8 cellular contexts compared by ENCODE assay signal in genomic region chr3:132535575-132536441, GRCh38.
DNase-seq lines count a peak whose midpoint lies in the region; ATAC-seq, FAIRE-seq and TF ChIP-seq lines count a peak whose summit lies in the region.

No MANE protein-coding gene starts in this region.

- H3K9me3 Mint-ChIP-seq in CD4-positive, alpha-beta memory T cell: peaks cover 0 to 4% (median 0%) of the 10 kb centered on the region in 8 donors

- H3K9ac ChIP-seq in colonic mucosa (ENCODE audit: low read depth in 2 of 2, low read length in 2 of 2) (no peak overlapping the region), liver (ENCODE audit: low read depth in 1 of 2, low read length in 2 of 2) (no peak overlapping the region)

- H3K36me3 Mint-ChIP-seq in CD4-positive, alpha-beta memory T cell: peaks cover 42 to 76% of the 10 kb centered on the region in 2 donors

- TF ChIP-seq CTCF in colonic mucosa (IDR thresholded peaks at IDR 0.05) (peak; percentile 63), liver (IDR thresholded peaks at IDR 0.05; ENCODE audit: low read depth, low read length, missing input control) (peak; percentile 59)

- no peak overlapping the region for H3K27ac ChIP-seq in CD4-positive, alpha-beta memory T cell (ENCODE audit: low read depth, low read length)
- H3K27ac ChIP-seq in colonic mucosa (no peak overlapping the region), liver (ENCODE audit: low read depth in 1 of 2, low read length in 2 of 2) (no peak overlapping the region)

- TF ChIP-seq POLR2A in H54 (IDR thresholded peaks at IDR 0.05; ENCODE audit: low read depth, low read length): no peak

- H3K27ac Mint-ChIP-seq in CD4-positive, alpha-beta memory T cell: peak overlapping the region in 2 of 7 donors; percentile 7 to 39

- CTCF ChIA-PET in CD4-positive, alpha-beta memory T cell (lab: Charles Lee; ENCODE audit: partially characterized antibody): interaction anchor here (0.7 to 8.5 kb wide), 31 partner anchors 9 to 184 kb away, joined by 3 to 90 read pairs (median 4); no protein-coding TSS in a partner anchor

- no peaks in the 10 kb centered on the region for H3K27me3 ChIP-seq in CD4-positive, alpha-beta memory T cell (ENCODE audit: insufficient read depth, low read length)
- H3K27me3 ChIP-seq in colonic mucosa (no peaks in the 10 kb centered on the region), liver (ENCODE audit: control insufficient read depth in 4 of 4, insufficient read depth in 4 of 4, low read length in 3 of 4) (no peaks in the 10 kb centered on the region)

- H3K36me3 ChIP-seq in CD4-positive, alpha-beta memory T cell (ENCODE audit: insufficient read depth, low read length): peaks cover 18% of the 10 kb centered on the region
- peaks cover 3% of the 10 kb centered on the region for H3K36me3 ChIP-seq in colonic mucosa
- H3K36me3 ChIP-seq in liver (ENCODE audit: control insufficient read depth in 4 of 4, insufficient read depth in 3 of 4, low read depth in 1 of 4, low read length in 3 of 4): peaks cover 4 to 26% (median 12%) of the 10 kb centered on the region in 4 donors

- ATAC-seq in activated CD4-positive, CD25-positive, alpha-beta regulatory T cell treated with anti-CD3 and anti-CD28 coated beads, Interleukin-2, amount 50 U/mL, for 24 hours: peak; percentile 41 to 67
- ATAC-seq in HG03175 (IDR thresholded peaks at IDR 0.05; ENCODE audit: unreplicated experiment): no peak

- 64% methylated on average over 7 of the region's 7 CpGs for WGBS in liver

- peak in 4 of 5 donors; percentile 34 to 41 (median 38) for DNase-seq in CD4-positive, alpha-beta memory T cell
- DNase-seq in H54 (ENCODE audit: insufficient read length, low spot score): peak; percentile 17
- peak; percentile 34 for DNase-seq in NCI-H2107 (lab: John Stamatoyannopoulos, UW)
- peak; percentile 54 for DNase-seq in colonic mucosa
- peak; percentile 8 to 32 (median 11) for DNase-seq in stimulated activated CD4-positive, alpha-beta T cell treated with anti-CD3 and anti-CD28 coated beads, TNF-alpha, amount 100 ng/mL, for 4 hours (ENCODE audit: low read depth in 3 of 3)

- intact Hi-C loops in CD4-positive, alpha-beta memory T cell (cut with micrococcal nuclease): loop anchor here (1.0 kb wide), 2 partner anchors 106 to 184 kb away; no protein-coding TSS in a partner anchor
- intact Hi-C loops in colonic mucosa (cut with DNase I): loop anchor here (2.0 kb wide), 1 partner anchor 103 kb away; no protein-coding TSS in a partner anchor

- H3K27me3 Mint-ChIP-seq in CD4-positive, alpha-beta memory T cell: no peaks in the 10 kb centered on the region

- peak; percentile 80 to 82 for TF ChIP-seq RAD21 in liver (IDR thresholded peaks at IDR 0.05)

- no peak overlapping the region for H3K4me3 Mint-ChIP-seq in CD4-positive, alpha-beta memory T cell

- POLR2A ChIA-PET in CD4-positive, alpha-beta memory T cell (lab: Charles Lee; ENCODE audit: partially characterized antibody): no interaction called here

- H3K4me1 Mint-ChIP-seq in CD4-positive, alpha-beta memory T cell: no peaks in the 10 kb centered on the region

- no peak overlapping the region for H3K4me3 ChIP-seq in CD4-positive, alpha-beta memory T cell (ENCODE audit: low read length in 2 of 2)
- H3K4me3 ChIP-seq in colonic mucosa (no peak overlapping the region), liver (ENCODE audit: low read depth in 1 of 3, low read length in 3 of 3) (no peak overlapping the region)

- peak; percentile 95 for FAIRE-seq in H54 (lab: Jason Lieb, UNC)

- H3K9me3 ChIP-seq in CD4-positive, alpha-beta memory T cell (ENCODE audit: control insufficient read depth in 1 of 2, low read length in 2 of 2): no peaks in the 10 kb centered on the region
- H3K9me3 ChIP-seq in colonic mucosa (no peaks in the 10 kb centered on the region), liver (ENCODE audit: control insufficient read depth in 4 of 4, low read length in 3 of 4) (no peaks in the 10 kb centered on the region)

- no peaks in the 10 kb centered on the region for H3K4me1 ChIP-seq in CD4-positive, alpha-beta memory T cell (ENCODE audit: insufficient read depth, low read length)
- H3K4me1 ChIP-seq in colonic mucosa (no peaks in the 10 kb centered on the region), liver (ENCODE audit: control insufficient read depth in 4 of 4, insufficient read depth in 4 of 4, low read length in 3 of 4) (peaks cover 0 to 5% (median 0%) of the 10 kb centered on the region in 4 donors)

TF ChIP-seq in liver, 16 proteins besides CTCF, POLR2A, EP300 and RAD21:
- TF ChIP-seq HNF4G (IDR thresholded peaks at IDR 0.05) (no peak), JUND (IDR thresholded peaks at IDR 0.05) (no peak), MAX (IDR thresholded peaks at IDR 0.05) (no peak), GABPA (IDR thresholded peaks at IDR 0.05 in 1 of 2, conservative IDR thresholded peaks at IDR 0.05 in 1 of 2) (no peak), REST (IDR thresholded peaks at IDR 0.05) (no peak), SP1 (IDR thresholded peaks at IDR 0.05) (no peak), FOXA2 (IDR thresholded peaks at IDR 0.05) (no peak), EGR1 (IDR thresholded peaks at IDR 0.05; ENCODE audit: low read depth in 2 of 2) (no peak), NR2F2 (IDR thresholded peaks at IDR 0.05) (no peak), HNF4A (conservative IDR thresholded peaks at IDR 0.05) (no peak), ATF3 (IDR thresholded peaks at IDR 0.05) (no peak), FOXA1 (IDR thresholded peaks at IDR 0.05) (no peak)
- TF ChIP-seq, protein P1, sequence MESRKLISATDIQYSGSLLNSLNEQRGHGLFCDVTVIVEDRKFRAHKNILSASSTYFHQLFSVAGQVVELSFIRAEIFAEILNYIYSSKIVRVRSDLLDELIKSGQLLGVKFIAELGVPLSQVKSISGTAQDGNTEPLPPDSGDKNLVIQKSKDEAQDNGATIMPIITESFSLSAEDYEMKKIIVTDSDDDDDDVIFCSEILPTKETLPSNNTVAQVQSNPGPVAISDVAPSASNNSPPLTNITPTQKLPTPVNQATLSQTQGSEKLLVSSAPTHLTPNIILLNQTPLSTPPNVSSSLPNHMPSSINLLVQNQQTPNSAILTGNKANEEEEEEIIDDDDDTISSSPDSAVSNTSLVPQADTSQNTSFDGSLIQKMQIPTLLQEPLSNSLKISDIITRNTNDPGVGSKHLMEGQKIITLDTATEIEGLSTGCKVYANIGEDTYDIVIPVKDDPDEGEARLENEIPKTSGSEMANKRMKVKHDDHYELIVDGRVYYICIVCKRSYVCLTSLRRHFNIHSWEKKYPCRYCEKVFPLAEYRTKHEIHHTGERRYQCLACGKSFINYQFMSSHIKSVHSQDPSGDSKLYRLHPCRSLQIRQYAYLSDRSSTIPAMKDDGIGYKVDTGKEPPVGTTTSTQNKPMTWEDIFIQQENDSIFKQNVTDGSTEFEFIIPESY (IDR thresholded peaks at IDR 0.05): no peak
